ENCODE assay signal across 1 cellular context in genomic region chr2:68734176-68734575, GRCh38.
TF ChIP-seq lines count a peak whose summit lies in the region.

No MANE protein-coding gene starts in this region.

TF ChIP-seq in HepG2, 621 proteins besides CTCF, POLR2A, EP300 and RAD21 (continued from another document):
- TF ChIP-seq HMGXB4 (CRISPR knock-in tag; IDR thresholded peaks at IDR 0.05; ENCODE audit: borderline replicate concordance in 1 of 2, low read depth in 1 of 2) (no peak), ZNF564 (CRISPR knock-in tag; IDR thresholded peaks at IDR 0.05) (no peak), ZNF878 (CRISPR knock-in tag; IDR thresholded peaks at IDR 0.05) (no peak), ZNF615 (CRISPR knock-in tag; IDR thresholded peaks at IDR 0.05; ENCODE audit: borderline replicate concordance) (no peak), KLF11 (CRISPR knock-in tag; IDR thresholded peaks at IDR 0.05) (no peak), CENPBD1 (CRISPR knock-in tag; IDR thresholded peaks at IDR 0.05; ENCODE audit: borderline replicate concordance, low read depth) (no peak), ZNF329 (CRISPR knock-in tag; IDR thresholded peaks at IDR 0.05; ENCODE audit: low read depth) (no peak), ZFP41 (CRISPR knock-in tag; IDR thresholded peaks at IDR 0.05; ENCODE audit: borderline replicate concordance) (no peak), ZNF207 (IDR thresholded peaks at IDR 0.05; ENCODE audit: borderline replicate concordance) (no peak), NFKBIZ (CRISPR knock-in tag; IDR thresholded peaks at IDR 0.05) (no peak), MEIS2 (CRISPR knock-in tag; IDR thresholded peaks at IDR 0.05) (no peak), ZNF460 (CRISPR knock-in tag; IDR thresholded peaks at IDR 0.05; ENCODE audit: borderline replicate concordance) (no peak), ATF4 (CRISPR knock-in tag; IDR thresholded peaks at IDR 0.05) (no peak)
